1 cellular context compared by ENCODE assay signal in the genomic region with DNA sequence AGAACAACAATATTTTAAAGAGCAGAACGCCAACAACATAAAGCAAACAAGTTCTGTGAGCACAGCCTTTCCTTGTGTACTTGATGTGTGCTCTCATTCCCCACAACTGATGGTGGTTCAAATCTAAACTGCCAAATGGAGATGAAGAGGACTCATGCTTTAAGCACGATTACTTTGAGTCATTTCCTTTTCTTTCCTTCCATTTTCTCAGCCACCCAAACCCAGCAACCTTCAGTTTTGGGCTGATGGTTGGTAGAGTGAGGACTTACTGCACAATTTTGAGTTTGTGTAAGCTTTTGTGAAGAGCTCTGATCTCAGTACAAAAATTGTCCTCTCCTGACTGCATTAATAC.
TF ChIP-seq lines count a peak whose summit lies in the region.

No MANE protein-coding gene starts in this region.

TF ChIP-seq in GM23338, 12 proteins besides CTCF, POLR2A, EP300 and RAD21 (continued from another document):
- TF ChIP-seq, protein P1, sequence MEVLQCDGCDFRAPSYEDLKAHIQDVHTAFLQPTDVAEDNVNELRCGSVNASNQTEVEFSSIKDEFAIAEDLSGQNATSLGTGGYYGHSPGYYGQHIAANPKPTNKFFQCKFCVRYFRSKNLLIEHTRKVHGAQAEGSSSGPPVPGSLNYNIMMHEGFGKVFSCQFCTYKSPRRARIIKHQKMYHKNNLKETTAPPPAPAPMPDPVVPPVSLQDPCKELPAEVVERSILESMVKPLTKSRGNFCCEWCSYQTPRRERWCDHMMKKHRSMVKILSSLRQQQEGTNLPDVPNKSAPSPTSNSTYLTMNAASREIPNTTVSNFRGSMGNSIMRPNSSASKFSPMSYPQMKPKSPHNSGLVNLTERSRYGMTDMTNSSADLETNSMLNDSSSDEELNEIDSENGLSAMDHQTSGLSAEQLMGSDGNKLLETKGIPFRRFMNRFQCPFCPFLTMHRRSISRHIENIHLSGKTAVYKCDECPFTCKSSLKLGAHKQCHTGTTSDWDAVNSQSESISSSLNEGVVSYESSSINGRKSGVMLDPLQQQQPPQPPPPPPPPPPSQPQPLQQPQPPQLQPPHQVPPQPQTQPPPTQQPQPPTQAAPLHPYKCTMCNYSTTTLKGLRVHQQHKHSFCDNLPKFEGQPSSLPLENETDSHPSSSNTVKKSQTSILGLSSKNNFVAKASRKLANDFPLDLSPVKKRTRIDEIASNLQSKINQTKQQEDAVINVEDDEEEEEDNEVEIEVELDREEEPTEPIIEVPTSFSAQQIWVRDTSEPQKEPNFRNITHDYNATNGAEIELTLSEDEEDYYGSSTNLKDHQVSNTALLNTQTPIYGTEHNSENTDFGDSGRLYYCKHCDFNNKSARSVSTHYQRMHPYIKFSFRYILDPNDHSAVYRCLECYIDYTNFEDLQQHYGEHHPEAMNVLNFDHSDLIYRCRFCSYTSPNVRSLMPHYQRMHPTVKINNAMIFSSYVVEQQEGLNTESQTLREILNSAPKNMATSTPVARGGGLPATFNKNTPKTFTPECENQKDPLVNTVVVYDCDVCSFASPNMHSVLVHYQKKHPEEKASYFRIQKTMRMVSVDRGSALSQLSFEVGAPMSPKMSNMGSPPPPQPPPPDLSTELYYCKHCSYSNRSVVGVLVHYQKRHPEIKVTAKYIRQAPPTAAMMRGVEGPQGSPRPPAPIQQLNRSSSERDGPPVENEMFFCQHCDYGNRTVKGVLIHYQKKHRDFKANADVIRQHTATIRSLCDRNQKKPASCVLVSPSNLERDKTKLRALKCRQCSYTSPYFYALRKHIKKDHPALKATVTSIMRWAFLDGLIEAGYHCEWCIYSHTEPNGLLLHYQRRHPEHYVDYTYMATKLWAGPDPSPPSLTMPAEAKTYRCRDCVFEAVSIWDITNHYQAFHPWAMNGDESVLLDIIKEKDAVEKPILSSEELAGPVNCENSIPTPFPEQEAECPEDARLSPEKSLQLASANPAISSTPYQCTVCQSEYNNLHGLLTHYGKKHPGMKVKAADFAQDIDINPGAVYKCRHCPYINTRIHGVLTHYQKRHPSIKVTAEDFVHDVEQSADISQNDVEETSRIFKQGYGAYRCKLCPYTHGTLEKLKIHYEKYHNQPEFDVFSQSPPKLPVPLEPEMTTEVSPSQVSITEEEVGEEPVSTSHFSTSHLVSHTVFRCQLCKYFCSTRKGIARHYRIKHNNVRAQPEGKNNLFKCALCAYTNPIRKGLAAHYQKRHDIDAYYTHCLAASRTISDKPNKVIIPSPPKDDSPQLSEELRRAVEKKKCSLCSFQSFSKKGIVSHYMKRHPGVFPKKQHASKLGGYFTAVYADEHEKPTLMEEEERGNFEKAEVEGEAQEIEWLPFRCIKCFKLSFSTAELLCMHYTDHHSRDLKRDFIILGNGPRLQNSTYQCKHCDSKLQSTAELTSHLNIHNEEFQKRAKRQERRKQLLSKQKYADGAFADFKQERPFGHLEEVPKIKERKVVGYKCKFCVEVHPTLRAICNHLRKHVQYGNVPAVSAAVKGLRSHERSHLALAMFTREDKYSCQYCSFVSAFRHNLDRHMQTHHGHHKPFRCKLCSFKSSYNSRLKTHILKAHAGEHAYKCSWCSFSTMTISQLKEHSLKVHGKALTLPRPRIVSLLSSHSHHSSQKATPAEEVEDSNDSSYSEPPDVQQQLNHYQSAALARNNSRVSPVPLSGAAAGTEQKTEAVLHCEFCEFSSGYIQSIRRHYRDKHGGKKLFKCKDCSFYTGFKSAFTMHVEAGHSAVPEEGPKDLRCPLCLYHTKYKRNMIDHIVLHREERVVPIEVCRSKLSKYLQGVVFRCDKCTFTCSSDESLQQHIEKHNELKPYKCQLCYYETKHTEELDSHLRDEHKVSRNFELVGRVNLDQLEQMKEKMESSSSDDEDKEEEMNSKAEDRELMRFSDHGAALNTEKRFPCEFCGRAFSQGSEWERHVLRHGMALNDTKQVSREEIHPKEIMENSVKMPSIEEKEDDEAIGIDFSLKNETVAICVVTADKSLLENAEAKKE (CRISPR knock-in tag; IDR thresholded peaks at IDR 0.05): no peak
- TF ChIP-seq EZH2phosphoT487 (IDR thresholded peaks at IDR 0.05; ENCODE audit: unreplicated experiment) (no peak), JUNB (IDR thresholded peaks at IDR 0.05; ENCODE audit: unreplicated experiment) (no peak)
